1 cellular context compared by ENCODE assay signal in genomic region chr10:79112898-79113431, GRCh38.
TF ChIP-seq lines count a peak whose summit lies in the region.

No MANE protein-coding gene starts in this region.

TF ChIP-seq in HepG2, 621 proteins besides CTCF, POLR2A, EP300 and RAD21 (continued from another document):
- TF ChIP-seq, protein P1, sequence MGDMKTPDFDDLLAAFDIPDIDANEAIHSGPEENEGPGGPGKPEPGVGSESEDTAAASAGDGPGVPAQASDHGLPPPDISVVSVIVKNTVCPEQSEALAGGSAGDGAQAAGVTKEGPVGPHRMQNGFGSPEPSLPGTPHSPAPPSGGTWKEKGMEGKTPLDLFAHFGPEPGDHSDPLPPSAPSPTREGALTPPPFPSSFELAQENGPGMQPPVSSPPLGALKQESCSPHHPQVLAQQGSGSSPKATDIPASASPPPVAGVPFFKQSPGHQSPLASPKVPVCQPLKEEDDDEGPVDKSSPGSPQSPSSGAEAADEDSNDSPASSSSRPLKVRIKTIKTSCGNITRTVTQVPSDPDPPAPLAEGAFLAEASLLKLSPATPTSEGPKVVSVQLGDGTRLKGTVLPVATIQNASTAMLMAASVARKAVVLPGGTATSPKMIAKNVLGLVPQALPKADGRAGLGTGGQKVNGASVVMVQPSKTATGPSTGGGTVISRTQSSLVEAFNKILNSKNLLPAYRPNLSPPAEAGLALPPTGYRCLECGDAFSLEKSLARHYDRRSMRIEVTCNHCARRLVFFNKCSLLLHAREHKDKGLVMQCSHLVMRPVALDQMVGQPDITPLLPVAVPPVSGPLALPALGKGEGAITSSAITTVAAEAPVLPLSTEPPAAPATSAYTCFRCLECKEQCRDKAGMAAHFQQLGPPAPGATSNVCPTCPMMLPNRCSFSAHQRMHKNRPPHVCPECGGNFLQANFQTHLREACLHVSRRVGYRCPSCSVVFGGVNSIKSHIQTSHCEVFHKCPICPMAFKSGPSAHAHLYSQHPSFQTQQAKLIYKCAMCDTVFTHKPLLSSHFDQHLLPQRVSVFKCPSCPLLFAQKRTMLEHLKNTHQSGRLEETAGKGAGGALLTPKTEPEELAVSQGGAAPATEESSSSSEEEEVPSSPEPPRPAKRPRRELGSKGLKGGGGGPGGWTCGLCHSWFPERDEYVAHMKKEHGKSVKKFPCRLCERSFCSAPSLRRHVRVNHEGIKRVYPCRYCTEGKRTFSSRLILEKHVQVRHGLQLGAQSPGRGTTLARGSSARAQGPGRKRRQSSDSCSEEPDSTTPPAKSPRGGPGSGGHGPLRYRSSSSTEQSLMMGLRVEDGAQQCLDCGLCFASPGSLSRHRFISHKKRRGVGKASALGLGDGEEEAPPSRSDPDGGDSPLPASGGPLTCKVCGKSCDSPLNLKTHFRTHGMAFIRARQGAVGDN (CRISPR knock-in tag; IDR thresholded peaks at IDR 0.05), result peak; percentile 30; the same call in 1 of the 2 replicates
- no peak for TF ChIP-seq RELA (CRISPR knock-in tag; IDR thresholded peaks at IDR 0.05)
- TF ChIP-seq ZBTB25 (CRISPR knock-in tag; IDR thresholded peaks at IDR 0.05), result no peak
